In genomic region chr3:48593337-48593736, GRCh38 we compare ENCODE assay signal across 15 cellular contexts. TPM values are rescaled to one million over a fixed set of nuclear protein-coding genes. Genes with fewer than 3 reads are reported as not detected.
DNase-seq lines count a peak whose midpoint lies in the region; ATAC-seq and TF ChIP-seq lines count a peak whose summit lies in the region.
"Had no signal": no experiment of that assay in that cellular context is flagged by ENCODE, and none has a peak within 500 bp of the region (broad histone marks: within the 10 kb centered on the region; RNA-seq: fewer than 3 reads in every experiment).

No MANE protein-coding gene starts in this region.

- H4K8ac ChIP-seq in trophoblast cell (ENCODE audit: low read depth, low read length) = no peak overlapping the region

- H3K79me2 ChIP-seq in PC-9 (ENCODE audit: low read depth) (peaks cover 16% of the 10 kb centered on the region), trophoblast cell (ENCODE audit: control insufficient read depth, insufficient read depth, low read length, poor library complexity) (peaks cover 14% of the 10 kb centered on the region)

- POLR2A ChIA-PET in PC-9 (lab: Charles Lee; ENCODE audit: unreplicated experiment) = no interaction called here
- POLR2A ChIA-PET in naive thymus-derived CD4-positive, alpha-beta T cell (lab: Charles Lee) = no interaction called here

- intact Hi-C loops in PC-9 (cut with micrococcal nuclease; ENCODE audit: unreplicated experiment) = no loop called here
- intact Hi-C loops in naive thymus-derived CD4-positive, alpha-beta T cell (cut with micrococcal nuclease) = no loop called here

- DNase-seq in AG09309 (ENCODE audit: low read depth) (no peak), PC-9 (no peak), epithelial cell of esophagus (ENCODE audit: low read depth) (no peak), trophoblast cell (no peak), SW 1271 (lab: John Stamatoyannopoulos, UW) (no peak), NCI-H774 (lab: John Stamatoyannopoulos, UW) (no peak)
- DNase-seq in naive thymus-derived CD4-positive, alpha-beta T cell = no peak
- DNase-seq: COR-L47, H9, NCI-H1436 treated with DMSO at 0.1 percent for 48 hours, NCI-H2081, NCI-H524 treated with DMSO at 0.1 percent for 48 hours, RPMI8226 had no signal

- H3K4me3 ChIP-seq in AG09309 (ENCODE audit: control insufficient read depth, low read depth, low read length) = peak overlapping the region; percentile 62
- H3K4me3 ChIP-seq in PC-9 = peak overlapping the region; percentile 62; the same call in 1 of the 2 replicates
- peak overlapping the region; percentile 77 for H3K4me3 ChIP-seq in epithelial cell of esophagus (ENCODE audit: low read length)
- no peak overlapping the region for H3K4me3 ChIP-seq in trophoblast cell (ENCODE audit: low read depth, low read length)
- no peak overlapping the region for H3K4me3 ChIP-seq in naive thymus-derived CD4-positive, alpha-beta T cell (ENCODE audit: low read length)

- CTCF ChIA-PET in PC-9 (lab: Charles Lee) = interaction anchor here (0.6 kb wide), 1 partner anchor 17 kb away, joined by 17 read pairs; no protein-coding TSS in a partner anchor
- CTCF ChIA-PET in naive thymus-derived CD4-positive, alpha-beta T cell (lab: Charles Lee) = no interaction called here

- H3K9ac ChIP-seq in trophoblast cell (ENCODE audit: low read length) = no peak overlapping the region

- no peaks in the 10 kb centered on the region for H3K9me2 ChIP-seq in PC-9 (ENCODE audit: insufficient read depth)

- peaks cover 15 to 43% (median 29%) of the 10 kb centered on the region in 5 donors for H3K27me3 Mint-ChIP-seq in naive thymus-derived CD4-positive, alpha-beta T cell

- H3K36me3 ChIP-seq in PC-9 (ENCODE audit: low read depth) (no peaks in the 10 kb centered on the region), trophoblast cell (ENCODE audit: control insufficient read depth in 1 of 2, insufficient read depth in 2 of 2, low read length in 2 of 2) (peaks cover 34 to 43% of the 10 kb centered on the region in 2 experiments)
- peaks cover 0 to 9% (median 2%) of the 10 kb centered on the region in 3 experiments for H3K36me3 ChIP-seq in naive thymus-derived CD4-positive, alpha-beta T cell (ENCODE audit: control insufficient read depth in 2 of 3, insufficient read depth in 3 of 3, low read length in 3 of 3)

- H3K27me3 ChIP-seq in PC-9 (ENCODE audit: insufficient read depth, low read depth) = no peaks in the 10 kb centered on the region
- H3K27me3 ChIP-seq in trophoblast cell (ENCODE audit: insufficient read depth, low read length) = no peaks in the 10 kb centered on the region
- peaks cover 0 to 7% of the 10 kb centered on the region in 2 donors for H3K27me3 ChIP-seq in naive thymus-derived CD4-positive, alpha-beta T cell (ENCODE audit: control insufficient read depth in 2 of 2, insufficient read depth in 2 of 2, low read length in 2 of 2)

- no peak overlapping the region for H4K12ac ChIP-seq in trophoblast cell (ENCODE audit: low read depth, low read length)

- H3K27ac ChIP-seq in PC-9 (no peak overlapping the region), trophoblast cell (ENCODE audit: low read depth, low read length) (no peak overlapping the region)
- H3K27ac ChIP-seq in naive thymus-derived CD4-positive, alpha-beta T cell (ENCODE audit: low read depth, low read length) = no peak overlapping the region
- H3K27ac ChIP-seq: C4-2B had no signal

- no peak overlapping the region for H4K91ac ChIP-seq in trophoblast cell (ENCODE audit: low read depth, low read length)

- H3K4ac ChIP-seq in trophoblast cell (ENCODE audit: low read depth, low read length) = no peak overlapping the region

- H3K18ac ChIP-seq in trophoblast cell (ENCODE audit: low read length) = no peak overlapping the region

- peaks cover 34% of the 10 kb centered on the region for H3K79me1 ChIP-seq in trophoblast cell (ENCODE audit: low read length)

- peaks cover 0 to 13% (median 3%) of the 10 kb centered on the region in 7 donors for H3K4me1 Mint-ChIP-seq in naive thymus-derived CD4-positive, alpha-beta T cell

- WGBS in trophoblast cell (ENCODE audit: extremely low coverage, insufficient coverage, insufficient read length) = no CpG with 5 or more reads among the region's 9 CpGs

- no peak overlapping the region for H3K23ac ChIP-seq in trophoblast cell (ENCODE audit: low read length)

- H3K4me3 Mint-ChIP-seq in naive thymus-derived CD4-positive, alpha-beta T cell = no peak overlapping the region
- H3K4me3 Mint-ChIP-seq: H9 had no signal

- H3K27ac Mint-ChIP-seq in naive thymus-derived CD4-positive, alpha-beta T cell = no peak overlapping the region

- H4K20me1 ChIP-seq in PC-9 (ENCODE audit: insufficient read depth) = no peaks in the 10 kb centered on the region

- BruUV-seq in PC-9 (replicated peaks; lab: Mats Ljungman, UMichigan) = no TSS peak

- H2BK5ac ChIP-seq in trophoblast cell (ENCODE audit: low read depth, low read length, poor library complexity) = no peak overlapping the region

- H3K36me3 Mint-ChIP-seq in naive thymus-derived CD4-positive, alpha-beta T cell = peaks cover 0 to 3% (median 3%) of the 10 kb centered on the region in 5 donors

- peak overlapping the region; percentile 15 for H2AK5ac ChIP-seq in trophoblast cell (ENCODE audit: low read length)

- peaks cover 0 to 1% (median 0%) of the 10 kb centered on the region in 11 donors for H3K9me3 Mint-ChIP-seq in naive thymus-derived CD4-positive, alpha-beta T cell
- H3K9me3 Mint-ChIP-seq: H9 had no signal

- ATAC-seq in naive thymus-derived CD4-positive, alpha-beta T cell = no peak

- H2BK120ac ChIP-seq in trophoblast cell (ENCODE audit: insufficient read depth, low read length, poor library complexity) = no peak overlapping the region

- H3K14ac ChIP-seq in trophoblast cell (ENCODE audit: low read length) = no peak overlapping the region

- no peak for TF ChIP-seq CTCF in AG09309 (IDR thresholded peaks at IDR 0.05; ENCODE audit: control insufficient read depth, insufficient read depth, low read depth, low read length, missing control alignments)
- no peak for TF ChIP-seq CTCF in PC-9 (conservative IDR thresholded peaks at IDR 0.05)
- no peak for TF ChIP-seq CTCF in epithelial cell of esophagus (IDR thresholded peaks at IDR 0.05; ENCODE audit: insufficient read depth, low read depth, low read length, missing control alignments)

- peaks cover 39% of the 10 kb centered on the region for H3K4me1 ChIP-seq in PC-9 (replicated peaks; ENCODE audit: insufficient read depth)
- peaks cover 39 to 40% of the 10 kb centered on the region in 2 experiments for H3K4me1 ChIP-seq in trophoblast cell (ENCODE audit: control insufficient read depth in 1 of 2, insufficient read depth in 2 of 2, low read length in 2 of 2)
- H3K4me1 ChIP-seq in naive thymus-derived CD4-positive, alpha-beta T cell (ENCODE audit: control insufficient read depth in 2 of 2, insufficient read depth in 2 of 2, low read length in 2 of 2) = no peaks in the 10 kb centered on the region

- H3F3A ChIP-seq in PC-9 (ENCODE audit: insufficient read depth, low read depth) = peaks cover 18% of the 10 kb centered on the region

- no peak overlapping the region for H2BK12ac ChIP-seq in trophoblast cell (ENCODE audit: low read length)

- H3K9me3 ChIP-seq in PC-9 (ENCODE audit: insufficient read depth, low read depth) (no peaks in the 10 kb centered on the region), trophoblast cell (ENCODE audit: insufficient read depth, low read depth, low read length) (peaks cover 4% of the 10 kb centered on the region)
- no peaks in the 10 kb centered on the region for H3K9me3 ChIP-seq in naive thymus-derived CD4-positive, alpha-beta T cell (ENCODE audit: control insufficient read depth in 2 of 3, low read length in 3 of 3)

- H2AFZ ChIP-seq in PC-9 (no peak overlapping the region), trophoblast cell (ENCODE audit: insufficient read depth, low read length, poor library complexity) (no peak overlapping the region)

- peak overlapping the region; percentile 92 for H3K4me2 ChIP-seq in PC-9
- no peak overlapping the region for H3K4me2 ChIP-seq in trophoblast cell (ENCODE audit: low read length)

RNA-seq across cellular contexts. Expression of gene COL7A1, which starts 1.8 kb away (rescaled TPM):
- total RNA-seq in PC-9 (2021) = 91.2 and 151 TPM in 2 replicates
- polyA plus RNA-seq in trophoblast cell (2013) = 23.1 and 26.0 TPM in 2 replicates
- total RNA-seq in naive thymus-derived CD4-positive, alpha-beta T cell = 1 to 10 TPM in 3 of 5 experiments, under 1 TPM in 2; 0.71 to 3.4 (median 1.2) TPM
- not detected for polyA plus RNA-seq in naive thymus-derived CD4-positive, alpha-beta T cell

RNA-seq across cellular contexts. Expression of gene UQCRC1, which starts 16.1 kb away (rescaled TPM):
- 255 and 264 TPM in 2 replicates for total RNA-seq in PC-9 (2021)
- polyA plus RNA-seq in trophoblast cell (2013) = 164 and 166 TPM in 2 replicates
- 100 to 1,000 TPM in 2 of 5 experiments, 10 to 100 TPM in 3; 77.3 to 156 (median 91.7) TPM for total RNA-seq in naive thymus-derived CD4-positive, alpha-beta T cell
- 100 to 1,000 TPM; 151 to 164 TPM for polyA plus RNA-seq in naive thymus-derived CD4-positive, alpha-beta T cell

RNA-seq across cellular contexts. Expression of gene TMEM89, which starts 28.2 kb away (rescaled TPM):
- total RNA-seq in PC-9 (2021) = not detected in 2 replicates
- not detected in 2 replicates for polyA plus RNA-seq in trophoblast cell (2013)
- total RNA-seq in naive thymus-derived CD4-positive, alpha-beta T cell = not detected
- polyA plus RNA-seq in naive thymus-derived CD4-positive, alpha-beta T cell = not detected
- total RNA-seq: HT1080 had no signal

RNA-seq across cellular contexts. Expression of gene UCN2, which starts 29.8 kb away (rescaled TPM):
- 2.8 and 4.2 TPM in 2 replicates for total RNA-seq in PC-9 (2021)
- polyA plus RNA-seq in trophoblast cell (2013) = 1.4 and 1.7 TPM in 2 replicates
- total RNA-seq in naive thymus-derived CD4-positive, alpha-beta T cell = under 1 TPM in 1 of 5 experiments, not detected in 4; 0.51 TPM
- not detected for polyA plus RNA-seq in naive thymus-derived CD4-positive, alpha-beta T cell

RNA-seq across cellular contexts. Expression of gene PFKFB4, which starts 36.7 kb away (rescaled TPM):
- 11.7 and 13.3 TPM in 2 replicates for total RNA-seq in PC-9 (2021)
- 18.7 TPM in 2 replicates for polyA plus RNA-seq in trophoblast cell (2013)
- total RNA-seq in naive thymus-derived CD4-positive, alpha-beta T cell = 10 to 100 TPM in 2 of 5 experiments, 1 to 10 TPM in 3; 3.0 to 64.2 (median 3.7) TPM
- polyA plus RNA-seq in naive thymus-derived CD4-positive, alpha-beta T cell = 1 to 10 TPM; 2.6 to 3.4 TPM

Comparison
In these comparisons a context has a peak if more than half of its experiments do, and no peak if none do; other contexts are left out.
1. H3K4me3 ChIP-seq: peak in AG09309 (single experiment), PC-9 (single experiment) and epithelial cell of esophagus (single experiment); none in trophoblast cell (single experiment) and naive thymus-derived CD4-positive, alpha-beta T cell (single experiment).
2. RNA of gene COL7A1, which starts 1.8 kb away (total RNA-seq): 91.2 to 151 TPM in PC-9; 0.71 to 3.4 TPM in naive thymus-derived CD4-positive, alpha-beta T cell; every median in the first group is over 10 times any median in the second.